1 cellular context compared by ENCODE assay signal in genomic region chr21:36734367-36735200, GRCh38.
TF ChIP-seq lines count a peak whose summit lies in the region.

No MANE protein-coding gene starts in this region.

TF ChIP-seq in H1, 55 proteins besides CTCF, POLR2A, EP300 and RAD21:
- TF ChIP-seq FOSL1 (IDR thresholded peaks at IDR 0.05; ENCODE audit: insufficient read depth, low read depth, low read length) = no peak
- TF ChIP-seq ASH2L (IDR thresholded peaks at IDR 0.05; ENCODE audit: low read length) = no peak
- no peak for TF ChIP-seq KDM5A (IDR thresholded peaks at IDR 0.05; ENCODE audit: low read length)
- no peak for TF ChIP-seq SIX5 (IDR thresholded peaks at IDR 0.05; ENCODE audit: low read depth, low read length)
